8 cellular contexts compared by ENCODE assay signal in genomic region chr17:82030470-82031302, GRCh38. TPM values are rescaled to one million over a fixed set of nuclear protein-coding genes. Genes with fewer than 3 reads are reported as not detected.
DNase-seq lines count a peak whose midpoint lies in the region; ATAC-seq and TF ChIP-seq lines count a peak whose summit lies in the region.

No MANE protein-coding gene starts in this region.

- TF ChIP-seq CTCF in BJ (IDR thresholded peaks at IDR 0.05; ENCODE audit: insufficient read depth, low read depth, low read length) (peak; percentile 91), kidney epithelial cell (IDR thresholded peaks at IDR 0.05; ENCODE audit: insufficient read depth, low read length, poor library complexity, severe bottlenecking) (peak; percentile 88)

- ATAC-seq in GM21825 (IDR thresholded peaks at IDR 0.05; ENCODE audit: unreplicated experiment): peak; percentile 41
- peak; percentile 75 to 76 for ATAC-seq in activated CD4-positive, CD25-positive, alpha-beta regulatory T cell treated with anti-CD3 and anti-CD28 coated beads, Interleukin-2, amount 50 U/mL, for 24 hours

- CTCF ChIA-PET in BJ (lab: Yijun Ruan, JAX): interaction anchor here (0.6 to 4.8 kb wide), 50 partner anchors 8 to 522 kb away, joined by 3 to 101 read pairs (median 4); partner anchors contain the start of genes CENPX, GPS1, NOTUM and RFNG

- POLR2A ChIA-PET in BJ (lab: Charles Lee): interaction anchor here (0.6 to 0.9 kb wide), 2 partner anchors 135 to 199 kb away, joined by 4 read pairs; partner anchors contain the start of gene SLC16A3

- H3K27me3 ChIP-seq in BJ (ENCODE audit: control insufficient read depth, insufficient read depth, low read length) (no peaks in the 10 kb centered on the region), kidney epithelial cell (ENCODE audit: control insufficient read depth, insufficient read depth, low read length) (peaks cover 3% of the 10 kb centered on the region)

- DNase-seq in BJ (ENCODE audit: low read depth) (no peak), NCI-H2171 treated with DMSO at 0.1 percent for 48 hours (lab: John Stamatoyannopoulos, UW) (peak; percentile 74), cerebellar cortex (ENCODE audit: low spot score) (peak; percentile 84), kidney epithelial cell (ENCODE audit: low read depth) (peak; percentile 34), OCI-M2 (lab: John Stamatoyannopoulos, UW; ENCODE audit: unreplicated experiment) (no peak)
- DNase-seq in stimulated activated CD4-positive, alpha-beta T cell treated with anti-CD3 and anti-CD28 coated beads, Interleukin-12 subunit alpha, Interleukin-12 subunit beta, amount 100 ng/mL, for 48 hours (ENCODE audit: low read depth in 2 of 3, low spot score in 1 of 3): peak; percentile 70 to 84 (median 82)

- H3K4me3 ChIP-seq in BJ (ENCODE audit: low read depth, low read length) (peak overlapping the region; percentile 47), kidney epithelial cell (ENCODE audit: low read depth, low read length) (peak overlapping the region; percentile 43)

- peaks cover 4% of the 10 kb centered on the region for H3K36me3 ChIP-seq in BJ (ENCODE audit: control insufficient read depth, insufficient read depth, low read length)
- no peaks in the 10 kb centered on the region for H3K36me3 ChIP-seq in kidney epithelial cell (ENCODE audit: control insufficient read depth, insufficient read depth, low read length)

RNA-seq across cellular contexts. Expression of gene RAC3, which starts 0.8 kb away (rescaled TPM):
- polyA plus RNA-seq in BJ (2011; rRNA removed): 7.5 and 11.5 TPM in 2 replicates
- polyA minus RNA-seq in BJ (2011; rRNA and poly(A)+ RNA removed): 4.7 and 5.1 TPM in 2 replicates
- 57.4 and 64.1 TPM in 2 replicates for total RNA-seq in kidney epithelial cell

RNA-seq across cellular contexts. Expression of gene DCXR, which starts 6.8 kb away (rescaled TPM):
- polyA plus RNA-seq in BJ (2011; rRNA removed): 42.7 and 66.0 TPM in 2 replicates
- 21.7 and 40.3 TPM in 2 replicates for polyA minus RNA-seq in BJ (2011; rRNA and poly(A)+ RNA removed)
- total RNA-seq in kidney epithelial cell: 70.8 and 73.6 TPM in 2 replicates

RNA-seq across cellular contexts. Expression of gene LRRC45, which starts 7.6 kb away (rescaled TPM):
- 4.1 and 6.0 TPM in 2 replicates for polyA plus RNA-seq in BJ (2011; rRNA removed)
- 3.1 and 3.7 TPM in 2 replicates for polyA minus RNA-seq in BJ (2011; rRNA and poly(A)+ RNA removed)
- total RNA-seq in kidney epithelial cell: 16.1 and 22.2 TPM in 2 replicates

RNA-seq across cellular contexts. Expression of gene CENPX, which starts 8.0 kb away (rescaled TPM):
- 40.4 and 57.0 TPM in 2 replicates for polyA plus RNA-seq in BJ (2011; rRNA removed)
- 10.4 and 14.0 TPM in 2 replicates for polyA minus RNA-seq in BJ (2011; rRNA and poly(A)+ RNA removed)
- 61.3 and 62.3 TPM in 2 replicates for total RNA-seq in kidney epithelial cell

RNA-seq across cellular contexts. Expression of gene RFNG, which starts 20.9 kb away (rescaled TPM):
- 15.8 and 23.7 TPM in 2 replicates for polyA plus RNA-seq in BJ (2011; rRNA removed)
- polyA minus RNA-seq in BJ (2011; rRNA and poly(A)+ RNA removed): 21.9 and 28.9 TPM in 2 replicates
- 72.3 and 112 TPM in 2 replicates for total RNA-seq in kidney epithelial cell

Comparison
In these comparisons a context has a peak if more than half of its experiments do, and no peak if none do; other contexts are left out.
1. DNase-seq: peak in NCI-H2171 treated with DMSO at 0.1 percent for 48 hours (single experiment), cerebellar cortex (single experiment), kidney epithelial cell (single experiment) and stimulated activated CD4-positive, alpha-beta T cell treated with anti-CD3 and anti-CD28 coated beads, Interleukin-12 subunit alpha, Interleukin-12 subunit beta, amount 100 ng/mL, for 48 hours (3 of 3); none in BJ (single experiment) and OCI-M2 (single experiment).